ENCODE assay signal across 9 cellular contexts in genomic region chr12:51323966-51324895, GRCh38. TPM values are rescaled to one million over a fixed set of nuclear protein-coding genes. Genes with fewer than 3 reads are reported as not detected.
DNase-seq lines count a peak whose midpoint lies in the region; ATAC-seq and TF ChIP-seq lines count a peak whose summit lies in the region.
"Had no signal": no experiment of that assay in that cellular context is flagged by ENCODE, and none has a peak within 500 bp of the region (broad histone marks: within the 10 kb centered on the region; RNA-seq: fewer than 3 reads in every experiment).

Gene BIN2, minus strand, starts transcription at chr12:51324174. Its CDS starts 72 bp downstream, at chr12:51324102.

- no peaks in the 10 kb centered on the region for H4K20me1 ChIP-seq in GM23248 (ENCODE audit: insufficient read depth)

- H3K79me2 ChIP-seq in GM23248 (ENCODE audit: insufficient read depth), result no peaks in the 10 kb centered on the region

- peak; percentile 56 for ATAC-seq in GM21825 (IDR thresholded peaks at IDR 0.05; ENCODE audit: unreplicated experiment)
- ATAC-seq in natural killer cell treated with Interleukin-12 subunit alpha and Interleukin-12 subunit beta and Interleukin-15 and Interleukin-18, amount 100 ng/mL, for 72 hours, result peak; percentile 93 to 97

- H3F3A ChIP-seq in GM23248 (ENCODE audit: insufficient read depth), result peaks cover 19% of the 10 kb centered on the region

- 49% methylated on average over 60 of the region's 60 CpGs for WGBS in thymus
- 94 to 97% methylated on average over 44 to 58 of the region's 60 CpGs for WGBS in GM23248 (ENCODE audit: low coverage in 1 of 2, low lambda C conversion rate in 2 of 2, missing lambda C conversion rate in 2 of 2), 2 experiments

- no peaks in the 10 kb centered on the region for H3K27me3 Mint-ChIP-seq in natural killer cell treated with Interleukin-12 subunit alpha and Interleukin-12 subunit beta and Interleukin-15 and Interleukin-18, amount 100 ng/mL, for 72 hours

- H3K9ac ChIP-seq in GM23248, result no peak within 1 kb of the TSS

- no peaks in the 10 kb centered on the region for H3K9me2 ChIP-seq in GM23248 (ENCODE audit: insufficient read depth)

- in situ Hi-C loops in GM23248 (cut with MboI), result no loop called here

- H3K9me3 Mint-ChIP-seq in natural killer cell treated with Interleukin-12 subunit alpha and Interleukin-12 subunit beta and Interleukin-15 and Interleukin-18, amount 100 ng/mL, for 72 hours, result no peaks in the 10 kb centered on the region

- H2AFZ ChIP-seq in GM23248, result no peak within 1 kb of the TSS

- H3K4me3 ChIP-seq in Peyer's patch (peak within 1 kb of the TSS; percentile 44 to 52 (median 50)), thymus (ENCODE audit: low read length) (peak within 1 kb of the TSS; percentile 95), GM23248 (no peak within 1 kb of the TSS)

- H3K36me3 ChIP-seq in Peyer's patch, result no peaks in the 10 kb centered on the region
- no peaks in the 10 kb centered on the region for H3K36me3 ChIP-seq in thymus (ENCODE audit: control insufficient read depth, insufficient read depth)
- no peaks in the 10 kb centered on the region for H3K36me3 ChIP-seq in GM23248 (ENCODE audit: low read depth)

- DNase-seq in ELF-1 (ENCODE audit: low read depth, low spot score) (peak; percentile 31), Peyer's patch (peak; percentile 63 to 94 (median 92)), activated gamma-delta T cell treated with Interleukin-2 at 50 U/mL for 16 hours (peak; percentile 82), HK-2 (ENCODE audit: unreplicated experiment) (no peak), GM23248 (no peak)
- peak; percentile 94 for DNase-seq in natural killer cell treated with Interleukin-12 subunit alpha and Interleukin-12 subunit beta and Interleukin-15 and Interleukin-18, amount 100 ng/mL, for 72 hours (ENCODE audit: low spot score)

- TF ChIP-seq POLR2A in Peyer's patch (IDR thresholded peaks at IDR 0.05), result no peak

- no peak for TF ChIP-seq CTCF in Peyer's patch (IDR thresholded peaks at IDR 0.05)

- H3K27me3 ChIP-seq in Peyer's patch (no peaks in the 10 kb centered on the region), thymus (ENCODE audit: control insufficient read depth, insufficient read depth) (no peaks in the 10 kb centered on the region), GM23248 (replicated peaks; ENCODE audit: insufficient read depth) (no peaks in the 10 kb centered on the region)

- H3K4me3 Mint-ChIP-seq in natural killer cell treated with Interleukin-12 subunit alpha and Interleukin-12 subunit beta and Interleukin-15 and Interleukin-18, amount 100 ng/mL, for 72 hours, result peak within 1 kb of the TSS; percentile 93

- H3K9me3 ChIP-seq in Peyer's patch (no peaks in the 10 kb centered on the region), thymus (ENCODE audit: control insufficient read depth) (no peaks in the 10 kb centered on the region), GM23248 (ENCODE audit: low read depth) (no peaks in the 10 kb centered on the region)

- peaks cover 17% of the 10 kb centered on the region for H3K36me3 Mint-ChIP-seq in natural killer cell treated with Interleukin-12 subunit alpha and Interleukin-12 subunit beta and Interleukin-15 and Interleukin-18, amount 100 ng/mL, for 72 hours

- H3K27ac Mint-ChIP-seq in natural killer cell treated with Interleukin-12 subunit alpha and Interleukin-12 subunit beta and Interleukin-15 and Interleukin-18, amount 100 ng/mL, for 72 hours, result peak within 1 kb of the TSS; percentile 95 to 97

- no peak within 1 kb of the TSS for H3K4me2 ChIP-seq in GM23248 (ENCODE audit: unreplicated experiment)

- H3K27ac ChIP-seq in Peyer's patch, result peak within 1 kb of the TSS; percentile 82 to 91 (median 85)
- H3K27ac ChIP-seq in thymus (ENCODE audit: low read depth), result peak within 1 kb of the TSS; percentile 98
- H3K27ac ChIP-seq in GM23248, result no peak within 1 kb of the TSS

- peaks cover 0 to 12% (median 8%) of the 10 kb centered on the region in 4 donors for H3K4me1 ChIP-seq in Peyer's patch
- peaks cover 51% of the 10 kb centered on the region for H3K4me1 ChIP-seq in thymus (ENCODE audit: control insufficient read depth, insufficient read depth, low read length)
- peaks cover 24% of the 10 kb centered on the region for H3K4me1 ChIP-seq in GM23248 (ENCODE audit: insufficient read depth)

- peaks cover 64 to 79% of the 10 kb centered on the region in 2 donors for H3K4me1 Mint-ChIP-seq in natural killer cell treated with Interleukin-12 subunit alpha and Interleukin-12 subunit beta and Interleukin-15 and Interleukin-18, amount 100 ng/mL, for 72 hours (ENCODE audit: low read depth in 2 of 2)

RNA-seq across cellular contexts. Expression of gene BIN2, which starts in this region (rescaled TPM):
- 10 to 100 TPM in 1 of 4 donors, 1 to 10 TPM in 3; 2.3 to 38.0 (median 5.6) TPM for total RNA-seq in Peyer's patch
- 100 to 1,000 TPM in 1 of 2 donors, 10 to 100 TPM in 1; 93.6 to 115 TPM for total RNA-seq in natural killer cell treated with Interleukin-12 subunit alpha and Interleukin-12 subunit beta and Interleukin-15 and Interleukin-18, amount 100 ng/mL, for 72 hours
- polyA plus RNA-seq in thymus (57.7 TPM), GM23248 (2016; fragmentation: Nextera tagmentation; extraction: Ambion mirVana) (not detected in 2 replicates)
- not detected in 2 replicates for total RNA-seq in GM23248 (2014; rRNA removed; shearing (Covaris generic))
- total RNA-seq: endothelial cell of umbilical vein had no signal
- polyA plus RNA-seq: endothelial cell of umbilical vein had no signal

Comparison
In these comparisons a context has a peak if more than half of its experiments do, and no peak if none do; other contexts are left out.
1. RNA of gene BIN2 (polyA plus RNA-seq): 57.7 TPM in thymus (single experiment); not detected in GM23248; every median in the first group is over 10 times any median in the second.
2. DNase-seq: peak in ELF-1 (single experiment), Peyer's patch (3 of 3), activated gamma-delta T cell treated with Interleukin-2 at 50 U/mL for 16 hours (single experiment) and natural killer cell treated with Interleukin-12 subunit alpha and Interleukin-12 subunit beta and Interleukin-15 and Interleukin-18, amount 100 ng/mL, for 72 hours (single experiment); none in HK-2 (single experiment) and GM23248 (single experiment).